ENCODE assay signal across 12 cellular contexts in the genomic region with DNA sequence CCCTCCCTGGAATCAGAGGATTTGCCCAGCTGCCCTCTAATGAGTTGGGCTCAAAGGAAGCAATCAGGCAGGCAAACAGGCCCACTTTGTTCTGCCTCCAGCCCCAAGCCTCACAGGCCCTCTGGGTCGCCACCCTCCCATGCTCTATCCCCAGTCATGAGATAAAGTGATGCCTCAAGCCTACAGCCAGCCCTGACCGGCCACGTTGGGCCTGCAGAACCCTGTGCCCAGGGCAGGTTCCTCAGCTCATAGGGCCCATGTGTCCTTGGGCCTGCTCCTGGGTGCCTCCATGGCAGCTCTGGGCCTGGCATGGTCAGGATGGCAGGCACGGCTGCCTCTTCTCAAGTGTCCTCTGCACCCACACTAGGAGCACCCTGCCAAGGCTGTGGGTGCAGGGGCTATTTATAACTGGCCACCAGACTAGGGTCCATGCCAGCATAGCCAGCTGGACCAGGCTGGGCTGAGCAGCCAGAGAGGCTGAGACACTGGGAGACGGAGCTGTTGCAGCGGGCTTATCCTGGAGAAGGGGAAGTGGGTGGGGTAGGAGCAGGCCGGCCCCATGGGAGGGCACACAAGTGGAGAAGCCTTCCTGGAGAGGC. TPM values are rescaled to one million over a fixed set of nuclear protein-coding genes. Genes with fewer than 3 reads are reported as not detected.
DNase-seq lines count a peak whose midpoint lies in the region; ATAC-seq lines count a peak whose summit lies in the region.
"Had no signal": no experiment of that assay in that cellular context is flagged by ENCODE, and none has a peak within 500 bp of the region (broad histone marks: within the 10 kb centered on the region; RNA-seq: fewer than 3 reads in every experiment).

No MANE protein-coding gene starts in this region.

- H3K4me3 Mint-ChIP-seq in activated CD4-positive, alpha-beta memory T cell treated with anti-CD3 and anti-CD28 coated beads, Interleukin-2, amount 10 ng/mL, durations not matched to agents 7 days and 5 days: no peak overlapping the region

- peaks cover 54 to 62% (median 58%) of the 10 kb centered on the region in 10 experiments for H3K4me1 ChIP-seq in BLaER1 treated with 17β-estradiol and CSF1 and Interleukin-3, amounts not matched to agents 10 nM and 100 nM

- H3K9ac ChIP-seq in BLaER1 treated with 17β-estradiol and CSF1 and Interleukin-3, amounts not matched to agents 10 nM and 100 nM: peak overlapping the region in 9 of 11 experiments; percentile 8 to 52 (median 24); a peak in 10 of 22 replicates
- H3K9ac ChIP-seq: parathyroid adenoma had no signal

- H3K4me1 Mint-ChIP-seq in activated CD4-positive, alpha-beta memory T cell treated with anti-CD3 and anti-CD28 coated beads, Interleukin-2, amount 10 ng/mL, durations not matched to agents 7 days and 5 days: peaks cover 49% of the 10 kb centered on the region

- no peaks in the 10 kb centered on the region for H3K27me3 ChIP-seq in BLaER1 treated with 17β-estradiol and CSF1 and Interleukin-3, amounts not matched to agents 10 nM and 100 nM

- peaks cover 66% of the 10 kb centered on the region for H3K36me3 Mint-ChIP-seq in activated CD4-positive, alpha-beta memory T cell treated with anti-CD3 and anti-CD28 coated beads, Interleukin-2, amount 10 ng/mL, durations not matched to agents 7 days and 5 days (ENCODE audit: low read depth)

- intact Hi-C loops in Right ventricle myocardium inferior (cut with DNase I) (no loop called here), posterior vena cava (cut with DNase I) (no loop called here)

- peaks cover 48 to 93% (median 72%) of the 10 kb centered on the region in 11 experiments for H3K36me3 ChIP-seq in BLaER1 treated with 17β-estradiol and CSF1 and Interleukin-3, amounts not matched to agents 10 nM and 100 nM

- H4K20me1 ChIP-seq in BLaER1 treated with 17β-estradiol and CSF1 and Interleukin-3, amounts not matched to agents 10 nM and 100 nM: peaks cover 12 to 100% (median 78%) of the 10 kb centered on the region in 11 experiments; a peak in 20 of 22 replicates

- POLR2A ChIA-PET in activated CD4-positive, alpha-beta memory T cell treated with anti-CD3 and anti-CD28 coated beads, Interleukin-2, amount 10 ng/mL, durations not matched to agents 7 days and 5 days (lab: Charles Lee): interaction anchor here (0.7 to 37.8 kb wide), 7 partner anchors 9 to 34 kb away, joined by 3 to 1018 read pairs (median 17); a partner anchor contains a TSS

- peak overlapping the region in 3 of 11 experiments; percentile 5 to 80 (median 33); a peak in 4 of 22 replicates for H3K27ac ChIP-seq in BLaER1 treated with 17β-estradiol and CSF1 and Interleukin-3, amounts not matched to agents 10 nM and 100 nM
- H3K27ac ChIP-seq: parathyroid adenoma had no signal

- ATAC-seq in Right ventricle myocardium inferior (peak; percentile 61), GM19455 (IDR thresholded peaks at IDR 0.05; ENCODE audit: unreplicated experiment) (no peak)

- peak overlapping the region; percentile 62 for H3K27ac Mint-ChIP-seq in activated CD4-positive, alpha-beta memory T cell treated with anti-CD3 and anti-CD28 coated beads, Interleukin-2, amount 10 ng/mL, durations not matched to agents 7 days and 5 days

- no peaks in the 10 kb centered on the region for H3K27me3 Mint-ChIP-seq in activated CD4-positive, alpha-beta memory T cell treated with anti-CD3 and anti-CD28 coated beads, Interleukin-2, amount 10 ng/mL, durations not matched to agents 7 days and 5 days

- no peak overlapping the region for H3K4me3 ChIP-seq in BLaER1 treated with 17β-estradiol and CSF1 and Interleukin-3, amounts not matched to agents 10 nM and 100 nM

- H3K4me2 ChIP-seq in BLaER1 treated with 17β-estradiol and CSF1 and Interleukin-3, amounts not matched to agents 10 nM and 100 nM: peak overlapping the region; percentile 90 to 100 (median 99)

- no peaks in the 10 kb centered on the region for H3K9me3 Mint-ChIP-seq in activated CD4-positive, alpha-beta memory T cell treated with anti-CD3 and anti-CD28 coated beads, Interleukin-2, amount 10 ng/mL, durations not matched to agents 7 days and 5 days

- CTCF ChIA-PET in activated CD4-positive, alpha-beta memory T cell treated with anti-CD3 and anti-CD28 coated beads, Interleukin-2, amount 10 ng/mL, durations not matched to agents 7 days and 5 days (lab: Charles Lee): interaction anchor here (30.7 kb wide), 1 partner anchor 35 kb away, joined by 578 read pairs; no protein-coding TSS in a partner anchor

- no peaks in the 10 kb centered on the region for H3K9me3 ChIP-seq in BLaER1 treated with 17β-estradiol and CSF1 and Interleukin-3, amounts not matched to agents 10 nM and 100 nM (replicated peaks in 1 of 11)

- no peak for DNase-seq in activated CD4-positive, alpha-beta memory T cell treated with anti-CD3 and anti-CD28 coated beads, Interleukin-2, amount 10 ng/mL, durations not matched to agents 7 days and 5 days
- peak; percentile 82 for DNase-seq in Right ventricle myocardium inferior (ENCODE audit: missing footprints)
- peak; percentile 86 for DNase-seq in posterior vena cava (ENCODE audit: low spot score)
- no peak for DNase-seq in NCI-H2196 treated with DMSO at 0.1 percent for 48 hours (lab: John Stamatoyannopoulos, UW; ENCODE audit: unreplicated experiment)
- no peak for DNase-seq in NCI-H1436 (lab: John Stamatoyannopoulos, UW)
- DNase-seq in NK-92 treated with Interleukin-12 subunit alpha and Interleukin-12 subunit beta, amount 100 ng/mL, for 24 hours (lab: John Stamatoyannopoulos, UW): no peak
- DNase-seq: activated effector memory CD4-positive, alpha-beta T cell treated with Interleukin-2 at 50 U/mL for 16 hours; Calu3; NCI-H2171 treated with DMSO at 0.1 percent for 48 hours had no signal

RNA-seq across cellular contexts. Expression of a gene that starts 20.2 kb away (rescaled TPM):
- 100 to 1,000 TPM; 315 to 328 TPM for total RNA-seq in activated CD4-positive, alpha-beta memory T cell treated with anti-CD3 and anti-CD28 coated beads, Interleukin-2, amount 10 ng/mL, durations not matched to agents 7 days and 5 days
- 38.8 TPM for total RNA-seq in Right ventricle myocardium inferior
- total RNA-seq in posterior vena cava: 100 to 1,000 TPM; 111 to 126 TPM

RNA-seq across cellular contexts. Expression of a gene that starts 26.4 kb away (rescaled TPM):
- 10 to 100 TPM; 19.4 to 22.6 TPM for total RNA-seq in activated CD4-positive, alpha-beta memory T cell treated with anti-CD3 and anti-CD28 coated beads, Interleukin-2, amount 10 ng/mL, durations not matched to agents 7 days and 5 days
- 23.2 TPM for total RNA-seq in Right ventricle myocardium inferior
- 10 to 100 TPM; 28.5 to 33.8 TPM for total RNA-seq in posterior vena cava

RNA-seq across cellular contexts. Expression of a gene that starts 40.8 kb away (rescaled TPM):
- total RNA-seq in activated CD4-positive, alpha-beta memory T cell treated with anti-CD3 and anti-CD28 coated beads, Interleukin-2, amount 10 ng/mL, durations not matched to agents 7 days and 5 days: 1 to 10 TPM; 1.4 to 1.6 TPM
- total RNA-seq in Right ventricle myocardium inferior: 37.3 TPM
- total RNA-seq in posterior vena cava: 10 to 100 TPM; 18.3 to 33.5 TPM

Comparison
In these comparisons a context has a peak if more than half of its experiments do, and no peak if none do; other contexts are left out.
1. DNase-seq: peak in Right ventricle myocardium inferior (single experiment) and posterior vena cava (single experiment); none in activated CD4-positive, alpha-beta memory T cell treated with anti-CD3 and anti-CD28 coated beads, Interleukin-2, amount 10 ng/mL, durations not matched to agents 7 days and 5 days (single experiment), NCI-H2196 treated with DMSO at 0.1 percent for 48 hours (single experiment), NCI-H1436 (single experiment) and NK-92 treated with Interleukin-12 subunit alpha and Interleukin-12 subunit beta, amount 100 ng/mL, for 24 hours (single experiment).
2. RNA of a gene that starts 40.8 kb away (total RNA-seq): 37.3 TPM in Right ventricle myocardium inferior (single experiment) and 18.3 to 33.5 TPM in posterior vena cava; 1.4 to 1.6 TPM in activated CD4-positive, alpha-beta memory T cell treated with anti-CD3 and anti-CD28 coated beads, Interleukin-2, amount 10 ng/mL, durations not matched to agents 7 days and 5 days; every median in the first group is over 4 times any median in the second.